In the genomic region with DNA sequence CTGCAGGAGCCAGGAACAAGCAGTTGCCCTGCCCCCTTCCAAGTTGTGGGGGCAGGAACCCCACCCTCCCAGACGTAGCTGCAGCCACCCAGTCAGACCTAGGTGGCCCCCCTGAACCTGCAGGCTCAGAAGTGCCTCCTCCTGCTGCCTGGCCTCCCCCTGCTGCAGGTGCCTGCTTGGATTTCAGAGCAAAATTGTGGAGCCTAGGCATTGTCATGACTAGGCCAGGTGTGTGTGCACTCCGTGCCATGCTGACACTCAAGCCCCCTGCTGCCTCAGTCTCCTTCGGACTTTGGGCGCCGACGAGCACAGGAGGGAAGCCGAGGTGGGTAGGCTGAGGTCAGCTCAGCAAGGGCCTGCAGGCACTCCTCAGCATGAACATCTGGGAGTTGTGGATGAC, we compare ENCODE assay signal across 28 cellular contexts.
"Had no signal": no experiment of that assay in that cellular context is flagged by ENCODE, and none has a peak within 500 bp of the region (broad histone marks: within the 10 kb centered on the region; RNA-seq: fewer than 3 reads in every experiment).

No MANE protein-coding gene starts in this region.

- H2AFZ ChIP-seq: hepatocyte had no signal

- H3K27ac Mint-ChIP-seq: dendritic cell treated with granulocyte-macrophage colony-stimulating factor and Interleukin-4, amounts not matched to agents 40 ng/mL and 50 ng/mL, for 4 days; effector memory CD8-positive, alpha-beta T cell; endodermal cell; mesothelial cell of epicardium had no signal

- FAIRE-seq: endometrium, islet of Langerhans, keratinocyte had no signal

- H3K9me3 ChIP-seq: colonic mucosa, esophagus squamous epithelium, gastrocnemius medialis, lower lobe of right lung had no signal

- H3K4me1 Mint-ChIP-seq: endodermal cell had no signal

- H3K36me3 Mint-ChIP-seq: mesothelial cell of epicardium had no signal

- H3K36me3 ChIP-seq: colonic mucosa, esophagus squamous epithelium, gastrocnemius medialis, left ventricle myocardium inferior, lower lobe of right lung had no signal

- H3K27ac ChIP-seq: colonic mucosa, epithelial cell of prostate, esophagus squamous epithelium, gastrocnemius medialis, hepatocyte, left ventricle myocardium inferior, lower lobe of right lung had no signal

- DNase-seq: colonic mucosa; cortex of kidney; effector CD8-positive, alpha-beta T cell; effector memory CD8-positive, alpha-beta T cell; endodermal cell; erythroblast; esophagus squamous epithelium; foreskin fibroblast; foreskin melanocyte; gastrocnemius medialis; glutamatergic neuron; head of caudate nucleus; hypothalamus; kidney glomerular epithelial cell; left colon; left ventricle myocardium inferior; lower lobe of right lung; mesenchymal stem cell had no signal

- H3K4me1 ChIP-seq: colonic mucosa, esophagus squamous epithelium, gastrocnemius medialis, left ventricle myocardium inferior, lower lobe of right lung had no signal

- H3K4me3 ChIP-seq: colonic mucosa, esophagus squamous epithelium, gastrocnemius medialis, hepatocyte, left ventricle myocardium inferior, lower lobe of right lung, mucosa of descending colon had no signal

- H3K4me2 ChIP-seq: hepatocyte had no signal

- ATAC-seq: effector memory CD8-positive, alpha-beta T cell; esophagus mucosa; gastrocnemius medialis; left colon; left lobe of liver; lower lobe of right lung; mucosa of descending colon had no signal

- H3K27me3 Mint-ChIP-seq: dendritic cell treated with granulocyte-macrophage colony-stimulating factor and Interleukin-4, amounts not matched to agents 40 ng/mL and 50 ng/mL, for 4 days; effector memory CD8-positive, alpha-beta T cell had no signal

- H3K79me2 ChIP-seq: hepatocyte had no signal

- H3K27me3 ChIP-seq: colonic mucosa, esophagus squamous epithelium, gastrocnemius medialis, hepatocyte had no signal

- H3K4me3 Mint-ChIP-seq: dendritic cell treated with granulocyte-macrophage colony-stimulating factor and Interleukin-4, amounts not matched to agents 40 ng/mL and 50 ng/mL, for 4 days; effector memory CD8-positive, alpha-beta T cell; endodermal cell; mesothelial cell of epicardium had no signal
